1 cellular context compared by ENCODE assay signal in the genomic region with DNA sequence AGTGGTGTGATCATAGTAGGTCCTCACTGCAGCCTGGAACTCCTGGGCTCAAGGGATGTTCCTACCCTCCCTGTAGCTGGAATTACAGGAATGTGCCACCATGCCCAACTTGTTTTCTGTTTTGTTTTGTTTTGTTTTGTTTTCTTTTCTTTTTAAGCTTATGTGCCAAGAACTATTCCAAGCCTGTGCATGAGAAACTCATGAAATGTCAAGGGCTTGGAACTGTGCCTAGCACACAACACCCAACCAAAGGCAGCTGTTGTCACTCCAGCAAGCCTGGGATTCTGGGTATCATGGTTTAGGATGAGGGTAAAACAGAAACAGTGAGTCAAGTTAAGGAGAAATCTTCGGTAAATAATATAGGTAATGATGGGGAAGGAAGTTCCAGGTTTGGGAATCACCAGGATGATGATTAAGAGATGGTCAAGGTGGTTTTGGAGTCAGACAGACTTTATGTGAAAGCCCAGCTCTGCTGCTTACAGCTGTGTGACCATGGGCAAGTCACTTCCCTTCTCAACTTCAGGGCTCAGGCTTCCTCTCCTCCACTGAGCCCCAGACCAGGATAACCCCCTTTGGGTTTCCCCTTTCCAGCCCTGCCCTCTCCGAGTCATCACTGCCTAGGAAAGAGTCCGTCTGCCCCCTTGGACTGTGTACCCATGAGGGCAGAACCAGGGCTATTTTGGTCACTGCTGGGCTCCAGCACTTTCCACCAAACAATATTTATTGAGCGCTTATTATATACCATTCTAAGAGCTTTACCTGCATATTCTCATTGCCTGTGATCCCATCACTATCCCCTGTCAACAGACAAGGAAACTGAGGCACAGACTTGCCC.
TF ChIP-seq lines count a peak whose summit lies in the region.

No MANE protein-coding gene starts in this region.

TF ChIP-seq in K562, 482 proteins besides CTCF, POLR2A, EP300 and RAD21:
- no peak for TF ChIP-seq ARID3B (CRISPR knock-in tag; IDR thresholded peaks at IDR 0.05; ENCODE audit: borderline replicate concordance)
- TF ChIP-seq MCM3 (IDR thresholded peaks at IDR 0.05): no peak
- no peak for TF ChIP-seq ZC3H8 (IDR thresholded peaks at IDR 0.05)
- no peak for TF ChIP-seq HDAC3 (IDR thresholded peaks at IDR 0.05; ENCODE audit: borderline replicate concordance, partially characterized antibody)
- no peak for TF ChIP-seq NRF1 (conservative IDR thresholded peaks at IDR 0.05 in 1 of 2, IDR thresholded peaks at IDR 0.05 in 1 of 2)
- no peak for TF ChIP-seq ZBTB12 (CRISPR knock-in tag; IDR thresholded peaks at IDR 0.05)
- no peak for TF ChIP-seq IFI16 (CRISPR knock-in tag; IDR thresholded peaks at IDR 0.05)
- no peak for TF ChIP-seq SUPT5H (IDR thresholded peaks at IDR 0.05)
- TF ChIP-seq MLLT1 (IDR thresholded peaks at IDR 0.05): no peak
- no peak for TF ChIP-seq ESRRA (IDR thresholded peaks at IDR 0.05; ENCODE audit: borderline replicate concordance, low read depth)
- TF ChIP-seq MYNN (IDR thresholded peaks at IDR 0.05): no peak
- TF ChIP-seq MYNN (CRISPR knock-in tag; IDR thresholded peaks at IDR 0.05): no peak
- no peak for TF ChIP-seq GABPB1 (CRISPR knock-in tag; IDR thresholded peaks at IDR 0.05)
